Comparison of ENCODE assay signal across 8 cellular contexts in genomic region chr17:64920026-64920418, GRCh38. TPM values are rescaled to one million over a fixed set of nuclear protein-coding genes. Genes with fewer than 3 reads are reported as not detected.
DNase-seq lines count a peak whose midpoint lies in the region; ATAC-seq and TF ChIP-seq lines count a peak whose summit lies in the region.

No MANE protein-coding gene starts in this region.

- H3K27me3 ChIP-seq in A673 (replicated peaks; ENCODE audit: insufficient read depth, low read depth, low read length, poor library complexity) (no peaks in the 10 kb centered on the region), HUES64 (ENCODE audit: insufficient read depth, low read length) (peaks cover 5% of the 10 kb centered on the region; the same call in 1 of the 2 replicates), brain microvascular endothelial cell (replicated peaks) (no peaks in the 10 kb centered on the region), lower lobe of right lung (ENCODE audit: low read depth) (no peaks in the 10 kb centered on the region), testis (no peaks in the 10 kb centered on the region)

- BruUV-seq in A673 (replicated peaks; lab: Mats Ljungman, UMichigan), result no TSS peak

- peak overlapping the region; percentile 88 for H3K27ac ChIP-seq in A673 (ENCODE audit: low read depth, low read length, poor library complexity, severe bottlenecking)
- no peak overlapping the region for H3K27ac ChIP-seq in HUES64 (ENCODE audit: low read depth, low read length)
- H3K27ac ChIP-seq in brain microvascular endothelial cell, result peak overlapping the region; percentile 66
- H3K27ac ChIP-seq in lower lobe of right lung, result peak overlapping the region; percentile 92
- peak overlapping the region; percentile 90 to 99 for H3K27ac ChIP-seq in testis

- ATAC-seq in lower lobe of right lung (peak in 1 of 2 donors; percentile 41), GM18861 (IDR thresholded peaks at IDR 0.05; ENCODE audit: unreplicated experiment) (no peak), GM18870 (IDR thresholded peaks at IDR 0.05; ENCODE audit: unreplicated experiment) (no peak)

- H3K4me3 ChIP-seq in A673 (ENCODE audit: low read depth, low read length, poor library complexity, severe bottlenecking) (peak overlapping the region; percentile 60), HUES64 (ENCODE audit: low read length) (peak overlapping the region; percentile 69), brain microvascular endothelial cell (ENCODE audit: low read depth, low read length) (peak overlapping the region; percentile 68), lower lobe of right lung (peak overlapping the region; percentile 63), testis (peak overlapping the region; percentile 79 to 92)

- TF ChIP-seq POLR2A in testis (IDR thresholded peaks at IDR 0.05), result no peak

- H3K9me3 ChIP-seq in A673 (ENCODE audit: low read depth, low read length, poor library complexity, severe bottlenecking) (no peaks in the 10 kb centered on the region), HUES64 (ENCODE audit: insufficient read depth, low read depth, low read length) (no peaks in the 10 kb centered on the region), lower lobe of right lung (no peaks in the 10 kb centered on the region), testis (no peaks in the 10 kb centered on the region)

- TF ChIP-seq CTCF in A673 (conservative IDR thresholded peaks at IDR 0.05; ENCODE audit: low read depth, low read length) (no peak), brain microvascular endothelial cell (IDR thresholded peaks at IDR 0.05; ENCODE audit: low read depth, low read length, missing control alignments) (no peak), lower lobe of right lung (IDR thresholded peaks at IDR 0.05) (no peak), testis (IDR thresholded peaks at IDR 0.05) (no peak)

- POLR2A ChIA-PET in A673 (lab: Charles Lee; ENCODE audit: low non-redundant PET), result interaction anchor here (0.7 kb wide), 1 partner anchor 21 kb away, joined by 5 read pairs; no protein-coding TSS in a partner anchor

- 85% methylated on average over 9 of the region's 9 CpGs for WGBS in HUES64
- WGBS in testis, 2 donors, result 55 to 72% methylated on average over 9 of the region's 9 CpGs

- DNase-seq in A673 (ENCODE audit: low spot score), result peak; percentile 12
- no peak for DNase-seq in brain microvascular endothelial cell
- DNase-seq in lower lobe of right lung, result no peak
- peak; percentile 28 for DNase-seq in testis
- DNase-seq in NOMO-1 treated with DMSO at 0.1 percent for 48 hours (lab: John Stamatoyannopoulos, UW; ENCODE audit: unreplicated experiment), result no peak

- CTCF ChIA-PET in A673 (lab: Charles Lee), result no interaction called here

- H3K36me3 ChIP-seq in A673 (ENCODE audit: insufficient read depth, low read length, poor library complexity, severe bottlenecking) (no peaks in the 10 kb centered on the region), HUES64 (ENCODE audit: insufficient read depth, low read length) (no peaks in the 10 kb centered on the region), brain microvascular endothelial cell (replicated peaks) (no peaks in the 10 kb centered on the region), lower lobe of right lung (no peaks in the 10 kb centered on the region), testis (ENCODE audit: low read depth, missing control alignments) (no peaks in the 10 kb centered on the region)

- intact Hi-C loops in A673 (cut with micrococcal nuclease; ENCODE audit: unreplicated experiment), result loop anchor here (5.0 kb wide), 1 partner anchor 42 kb away; no protein-coding TSS in a partner anchor
- intact Hi-C loops in lower lobe of right lung (cut with DNase I), result no loop called here
- intact Hi-C loops in testis (cut with DNase I; ENCODE audit: low total_unique reads), result no loop called here

- no peak overlapping the region for H3K9ac ChIP-seq in HUES64 (ENCODE audit: low read depth, low read length)

- in situ Hi-C loops in brain microvascular endothelial cell (cut with HindIII; ENCODE audit: low pct_ligation_motif_present, low sequenced_read_pairs), result no loop called here

- H3K4me1 ChIP-seq in A673 (ENCODE audit: insufficient read depth, low read length, poor library complexity, severe bottlenecking) (no peaks in the 10 kb centered on the region), HUES64 (ENCODE audit: insufficient read depth, low read length) (no peaks in the 10 kb centered on the region), lower lobe of right lung (peaks cover 7% of the 10 kb centered on the region), testis (peaks cover 6% of the 10 kb centered on the region)

RNA-seq across cellular contexts. Expression of gene LRRC37A3, which starts 0.7 kb away (rescaled TPM):
- total RNA-seq in A673 (2021) (17.2 and 17.6 TPM in 2 replicates), lower lobe of right lung (10.8 TPM), testis (10 to 100 TPM; 20.4 to 39.5 TPM)
- polyA plus RNA-seq in HUES64 (2013, experiment 1 of 2), result 3.2 TPM
- 3.0 TPM for polyA plus RNA-seq in HUES64 (2013, experiment 2 of 2)
- 41.8 TPM for polyA plus RNA-seq in testis (ENCODE audit: insufficient read depth, low read depth, low replicate concordance)

Comparison
In these comparisons a context has a peak if more than half of its experiments do, and no peak if none do; other contexts are left out.
1. DNase-seq: peak in A673 (single experiment) and testis (single experiment); none in brain microvascular endothelial cell (single experiment), lower lobe of right lung (single experiment) and NOMO-1 treated with DMSO at 0.1 percent for 48 hours (single experiment).
2. Peak in every context shown above with its lines, with median percentiles within 50 percentile points of each other: H3K4me3 ChIP-seq.